6 cellular contexts compared by ENCODE assay signal in genomic region chr17:66094727-66095126, GRCh38.
"Had no signal": no experiment of that assay in that cellular context is flagged by ENCODE, and none has a peak within 500 bp of the region (broad histone marks: within the 10 kb centered on the region; RNA-seq: fewer than 3 reads in every experiment).

No MANE protein-coding gene starts in this region.

- H3K4me2 ChIP-seq: KMS-11 had no signal

- ATAC-seq: K562 had no signal

- H3K27ac ChIP-seq: HL-60, KMS-11 had no signal

- DNase-seq: Karpas-422, KBM-7, KG1 had no signal

- H3K9ac ChIP-seq: KMS-11 had no signal

- H3K4me3 ChIP-seq: K562 had no signal

- FAIRE-seq: K562 had no signal
